8 cellular contexts compared by ENCODE assay signal in genomic region chr15:94232107-94232506, GRCh38.
DNase-seq lines count a peak whose midpoint lies in the region; ATAC-seq and TF ChIP-seq lines count a peak whose summit lies in the region.

No MANE protein-coding gene starts in this region.

- DNase-seq in NCI-H69 (lab: John Stamatoyannopoulos, UW) = peak; percentile 63
- peak; percentile 41 to 49 for DNase-seq in erythroblast (lab: John Stamatoyannopoulos, UW)
- peak; percentile 17 for DNase-seq in retina
- no peak for DNase-seq in hypothalamus (lab: John Stamatoyannopoulos, UW)
- no peak for DNase-seq in kidney tubule cell (ENCODE audit: low spot score)
- DNase-seq in NCI-H2196 (lab: John Stamatoyannopoulos, UW; ENCODE audit: unreplicated experiment) = no peak

- peak; percentile 12 for ATAC-seq in GM18907 (IDR thresholded peaks at IDR 0.05; ENCODE audit: unreplicated experiment)
- no peak for ATAC-seq in HG02884 (IDR thresholded peaks at IDR 0.05; ENCODE audit: unreplicated experiment)

- TF ChIP-seq POLR2A in erythroblast (IDR thresholded peaks at IDR 0.05; ENCODE audit: low read length) = no peak

Comparison
In these comparisons a context has a peak if more than half of its experiments do, and no peak if none do; other contexts are left out.
1. DNase-seq: peak in NCI-H69 (single experiment), erythroblast (2 of 2) and retina (single experiment); none in hypothalamus (0 of 51), kidney tubule cell (single experiment) and NCI-H2196 (single experiment).